Comparison of ENCODE assay signal across 10 cellular contexts in the genomic region with DNA sequence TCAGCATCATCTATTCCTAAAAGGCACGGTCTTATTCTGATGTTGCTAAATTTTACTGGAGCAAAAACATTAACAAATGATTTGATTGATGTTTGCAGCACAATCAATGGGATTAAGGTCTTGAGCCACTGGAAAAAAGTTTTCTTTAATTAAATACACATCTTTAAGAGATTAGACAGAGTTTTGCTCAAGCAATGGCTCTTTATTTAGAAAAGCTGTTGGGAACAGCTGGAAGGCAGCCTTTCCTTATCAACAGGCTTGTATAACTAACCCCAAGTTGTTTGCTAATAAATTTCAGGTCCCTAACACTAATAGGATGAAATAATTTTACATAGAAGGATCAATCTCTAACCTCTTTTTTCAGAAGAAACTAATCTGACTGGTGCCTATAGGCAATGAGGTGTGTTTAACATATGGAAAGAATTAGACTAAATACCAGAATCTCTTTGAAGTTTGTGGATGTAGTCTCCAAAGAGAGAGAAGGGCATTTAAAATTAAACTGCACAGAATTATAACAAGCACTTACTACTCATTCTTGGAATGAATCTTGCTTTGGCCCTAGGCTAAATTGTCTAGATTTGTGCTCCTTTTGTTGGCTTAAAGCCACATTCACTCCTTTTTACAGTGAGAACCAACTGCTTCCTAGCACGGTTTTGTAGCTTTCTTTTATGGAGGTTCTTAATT.
DNase-seq lines count a peak whose midpoint lies in the region; ATAC-seq, FAIRE-seq and TF ChIP-seq lines count a peak whose summit lies in the region.
"Had no signal": no experiment of that assay in that cellular context is flagged by ENCODE, and none has a peak within 500 bp of the region (broad histone marks: within the 10 kb centered on the region; RNA-seq: fewer than 3 reads in every experiment).

No MANE protein-coding gene starts in this region.

- 23 to 26% methylated on average over 2 of the region's 2 CpGs for WGBS in pancreas, 2 donors
- 62% methylated on average over 2 of the region's 2 CpGs for WGBS in right cardiac atrium

- no peak for TF ChIP-seq CTCF in brain (conservative IDR thresholded peaks at IDR 0.05)
- no peak for TF ChIP-seq CTCF in pancreas (IDR thresholded peaks at IDR 0.05)

- H3K27ac ChIP-seq in pancreas (peak overlapping the region in 3 of 4 donors; percentile 23 to 84 (median 73)), right cardiac atrium (ENCODE audit: low read length) (no peak overlapping the region)
- H3K27ac ChIP-seq: neural progenitor cell had no signal

- no peak for FAIRE-seq in pancreas (lab: Jason Lieb, UNC)

- H3K36me3 ChIP-seq in pancreas = no peaks in the 10 kb centered on the region
- H3K36me3 ChIP-seq: neural progenitor cell had no signal

- H3K9me3 ChIP-seq in pancreas (no peaks in the 10 kb centered on the region), right cardiac atrium (ENCODE audit: control insufficient read depth, low read length) (no peaks in the 10 kb centered on the region)

- DNase-seq in ELR (ENCODE audit: low read depth) (peak; percentile 59), NCI-H446 treated with DMSO at 0.1 percent for 48 hours (lab: John Stamatoyannopoulos, UW) (peak; percentile 21), pancreas (no peak), right cardiac atrium (no peak)
- DNase-seq: cerebellar nuclear complex, NCI-H774 had no signal

- no peak overlapping the region for H3K4me3 Mint-ChIP-seq in brain
- H3K4me3 Mint-ChIP-seq: neural progenitor cell had no signal

- no peak overlapping the region for H3K4me3 ChIP-seq in pancreas
- H3K4me3 ChIP-seq in right cardiac atrium (ENCODE audit: low read length) = no peak overlapping the region
- H3K4me3 ChIP-seq: neural progenitor cell had no signal

- H3K9me3 Mint-ChIP-seq in brain = peaks cover 0 to 2% (median 0%) of the 10 kb centered on the region in 5 experiments
- H3K9me3 Mint-ChIP-seq: neural progenitor cell had no signal

- H3K4me1 Mint-ChIP-seq in brain = peaks cover 62% of the 10 kb centered on the region

- H3K4me1 ChIP-seq in pancreas (peaks cover 28 to 60% (median 33%) of the 10 kb centered on the region in 3 donors), right cardiac atrium (ENCODE audit: control insufficient read depth, insufficient read depth, low read length) (no peaks in the 10 kb centered on the region)

- H3K27me3 Mint-ChIP-seq in brain = no peaks in the 10 kb centered on the region

- intact Hi-C loops in pancreas (cut with DNase I) = no loop called here
- intact Hi-C loops in right cardiac atrium (cut with DNase I) = no loop called here

- H3K36me3 Mint-ChIP-seq in brain = no peaks in the 10 kb centered on the region
- H3K36me3 Mint-ChIP-seq: neural progenitor cell had no signal

- peak overlapping the region in 3 of 5 experiments; percentile 12 to 23 (median 21) for H3K27ac Mint-ChIP-seq in brain
- H3K27ac Mint-ChIP-seq: neural progenitor cell had no signal

- ATAC-seq in pancreas = peak in 3 of 4 donors; percentile 24 to 43 (median 33)
- no peak for ATAC-seq in GM19455 (IDR thresholded peaks at IDR 0.05; ENCODE audit: unreplicated experiment)
- no peak for ATAC-seq in GM21786 (IDR thresholded peaks at IDR 0.05; ENCODE audit: unreplicated experiment)
- no peak for ATAC-seq in right cardiac atrium

- H3K27me3 ChIP-seq in pancreas (no peaks in the 10 kb centered on the region), right cardiac atrium (ENCODE audit: control insufficient read depth, insufficient read depth) (no peaks in the 10 kb centered on the region)
- H3K27me3 ChIP-seq: neural progenitor cell had no signal

Comparison
In these comparisons a context has a peak if more than half of its experiments do, and no peak if none do; other contexts are left out.
1. DNase-seq: peak in ELR (single experiment) and NCI-H446 treated with DMSO at 0.1 percent for 48 hours (single experiment); none in pancreas (0 of 6) and right cardiac atrium (0 of 3).
2. ATAC-seq: peak in pancreas (3 of 4); none in GM19455 (single experiment), GM21786 (single experiment) and right cardiac atrium (0 of 2).